Comparison of ENCODE assay signal across 20 cellular contexts in the genomic region with DNA sequence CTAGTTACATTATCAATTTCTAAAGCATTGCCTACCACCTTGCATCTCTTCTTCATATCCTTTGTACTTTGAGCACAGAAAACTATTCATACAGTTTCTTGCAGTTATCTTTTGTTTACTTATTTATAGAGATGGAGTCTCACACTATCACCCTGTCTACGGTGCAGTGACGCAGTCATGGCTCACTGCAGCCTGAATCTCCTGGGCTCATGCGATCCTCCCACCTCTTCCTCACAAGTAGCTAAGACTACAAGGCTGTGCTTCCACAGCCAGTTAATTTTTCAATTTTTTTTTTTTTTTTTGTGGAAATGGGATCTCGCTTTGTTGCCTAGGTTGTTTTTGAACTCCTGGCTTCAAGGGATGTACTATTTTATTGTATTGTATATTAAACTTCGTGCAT.
DNase-seq lines count a peak whose midpoint lies in the region; TF ChIP-seq lines count a peak whose summit lies in the region.
"Had no signal": no experiment of that assay in that cellular context is flagged by ENCODE, and none has a peak within 500 bp of the region (broad histone marks: within the 10 kb centered on the region; RNA-seq: fewer than 3 reads in every experiment).

No MANE protein-coding gene starts in this region.

- H3K4me3 ChIP-seq in fibroblast of pulmonary artery (replicated peaks; ENCODE audit: low read depth, low read length) (no peak overlapping the region), esophagus squamous epithelium (no peak overlapping the region)
- H3K4me3 ChIP-seq: BLaER1 had no signal

- no peak for TF ChIP-seq POLR2A in esophagus squamous epithelium (IDR thresholded peaks at IDR 0.05)

- no peaks in the 10 kb centered on the region for H3K27me3 ChIP-seq in esophagus squamous epithelium
- H3K27me3 ChIP-seq: BLaER1 had no signal

- H3K36me3 ChIP-seq in esophagus squamous epithelium = no peaks in the 10 kb centered on the region
- H3K36me3 ChIP-seq: BE2C, BLaER1 had no signal

- TF ChIP-seq CTCF in fibroblast of pulmonary artery (IDR thresholded peaks at IDR 0.05; ENCODE audit: low read length, missing control alignments) = no peak
- no peak for TF ChIP-seq CTCF in esophagus squamous epithelium (IDR thresholded peaks at IDR 0.05)

- no peak overlapping the region for H3K27ac ChIP-seq in esophagus squamous epithelium
- H3K27ac ChIP-seq: BLaER1 had no signal

- no peaks in the 10 kb centered on the region for H3K9me3 ChIP-seq in esophagus squamous epithelium
- H3K9me3 ChIP-seq: BE2C, BLaER1 had no signal

- DNase-seq in HT1080 (ENCODE audit: low read depth) = peak; percentile 5
- peak; percentile 1 for DNase-seq in fibroblast of pulmonary artery (ENCODE audit: low read depth)
- no peak for DNase-seq in NCI-H446 treated with DMSO at 0.1 percent for 48 hours (lab: John Stamatoyannopoulos, UW)
- no peak for DNase-seq in esophagus squamous epithelium (lab: John Stamatoyannopoulos, UW)
- no peak for DNase-seq in cerebellar nuclear complex (lab: John Stamatoyannopoulos, UW)
- DNase-seq: 8988T; ACHN; BE2C; C1 segment of cervical spinal cord; CD4-positive, alpha-beta memory T cell; CD4-positive, CD25-positive, alpha-beta regulatory T cell; CD8-positive, alpha-beta memory T cell; COR-L47; DMS 273 treated with DMSO at 0.1 percent for 48 hours; DMS153; DMS53; DMS79; DND-41; GF-D8 had no signal

- intact Hi-C loops in esophagus squamous epithelium (cut with DNase I) = no loop called here

- H3K4me1 ChIP-seq in esophagus squamous epithelium = no peaks in the 10 kb centered on the region
- H3K4me1 ChIP-seq: BE2C, BLaER1 had no signal

- 80 to 87% methylated on average over 5 of the region's 5 CpGs for WGBS in esophagus squamous epithelium, 2 donors

Comparison
In these comparisons a context has a peak if more than half of its experiments do, and no peak if none do; other contexts are left out.
1. DNase-seq: peak in HT1080 (single experiment) and fibroblast of pulmonary artery (single experiment); none in NCI-H446 treated with DMSO at 0.1 percent for 48 hours (single experiment), esophagus squamous epithelium (single experiment) and cerebellar nuclear complex (0 of 2).